ENCODE assay signal across 1 cellular context in the genomic region with DNA sequence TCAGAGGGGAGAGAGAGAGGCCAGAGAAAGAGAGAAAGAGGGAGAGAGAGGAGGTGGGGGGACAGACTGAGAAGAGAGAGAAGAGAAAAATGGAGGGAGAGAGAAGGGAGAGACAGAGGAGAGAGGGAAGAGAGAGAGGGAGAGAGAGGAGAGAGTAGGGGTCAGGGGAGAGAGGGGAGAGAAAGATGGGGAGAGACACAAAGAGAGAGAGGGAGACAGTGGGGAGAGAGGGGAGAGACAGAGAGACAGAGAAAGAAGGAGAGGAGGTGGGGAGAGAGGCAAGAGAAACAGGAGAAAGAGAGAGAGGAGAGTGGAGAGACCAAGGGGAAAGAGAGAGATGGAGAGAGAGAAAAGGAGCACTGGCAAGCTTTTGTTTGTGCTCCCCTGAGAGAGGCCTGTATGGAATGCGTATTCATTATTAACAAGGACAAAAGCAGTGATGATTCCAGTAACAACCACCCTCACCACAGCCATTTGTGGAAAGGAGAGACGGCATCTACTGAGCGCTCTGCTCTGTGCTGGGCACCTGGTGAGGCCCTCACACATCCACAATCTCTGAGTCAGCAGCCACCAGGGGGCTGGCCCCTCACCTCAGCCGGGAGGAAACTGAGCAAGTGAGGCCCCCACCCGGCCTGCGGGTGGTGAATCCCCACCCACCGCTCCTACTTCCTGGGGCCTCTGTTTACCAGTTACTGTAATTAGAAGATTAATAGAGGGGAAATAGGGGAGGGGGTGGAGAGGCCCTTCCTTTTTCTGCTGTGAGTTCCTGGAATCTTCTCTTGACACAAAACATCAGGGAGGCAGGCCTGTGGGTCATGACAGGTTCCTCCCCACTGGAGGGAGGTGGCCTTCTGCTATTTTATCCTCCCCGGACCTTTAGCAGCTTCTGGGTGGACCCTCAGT.
TF ChIP-seq lines count a peak whose summit lies in the region.

No MANE protein-coding gene starts in this region.

TF ChIP-seq in K562, 482 proteins besides CTCF, POLR2A, EP300 and RAD21 (continued from another document and continues in another):
- TF ChIP-seq, protein P1, sequence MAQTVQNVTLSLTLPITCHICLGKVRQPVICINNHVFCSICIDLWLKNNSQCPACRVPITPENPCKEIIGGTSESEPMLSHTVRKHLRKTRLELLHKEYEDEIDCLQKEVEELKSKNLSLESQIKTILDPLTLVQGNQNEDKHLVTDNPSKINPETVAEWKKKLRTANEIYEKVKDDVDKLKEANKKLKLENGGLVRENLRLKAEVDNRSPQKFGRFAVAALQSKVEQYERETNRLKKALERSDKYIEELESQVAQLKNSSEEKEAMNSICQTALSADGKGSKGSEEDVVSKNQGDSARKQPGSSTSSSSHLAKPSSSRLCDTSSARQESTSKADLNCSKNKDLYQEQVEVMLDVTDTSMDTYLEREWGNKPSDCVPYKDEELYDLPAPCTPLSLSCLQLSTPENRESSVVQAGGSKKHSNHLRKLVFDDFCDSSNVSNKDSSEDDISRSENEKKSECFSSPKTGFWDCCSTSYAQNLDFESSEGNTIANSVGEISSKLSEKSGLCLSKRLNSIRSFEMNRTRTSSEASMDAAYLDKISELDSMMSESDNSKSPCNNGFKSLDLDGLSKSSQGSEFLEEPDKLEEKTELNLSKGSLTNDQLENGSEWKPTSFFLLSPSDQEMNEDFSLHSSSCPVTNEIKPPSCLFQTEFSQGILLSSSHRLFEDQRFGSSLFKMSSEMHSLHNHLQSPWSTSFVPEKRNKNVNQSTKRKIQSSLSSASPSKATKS (CRISPR knock-in tag; IDR thresholded peaks at IDR 0.05) = no peak
- TF ChIP-seq, protein P2, sequence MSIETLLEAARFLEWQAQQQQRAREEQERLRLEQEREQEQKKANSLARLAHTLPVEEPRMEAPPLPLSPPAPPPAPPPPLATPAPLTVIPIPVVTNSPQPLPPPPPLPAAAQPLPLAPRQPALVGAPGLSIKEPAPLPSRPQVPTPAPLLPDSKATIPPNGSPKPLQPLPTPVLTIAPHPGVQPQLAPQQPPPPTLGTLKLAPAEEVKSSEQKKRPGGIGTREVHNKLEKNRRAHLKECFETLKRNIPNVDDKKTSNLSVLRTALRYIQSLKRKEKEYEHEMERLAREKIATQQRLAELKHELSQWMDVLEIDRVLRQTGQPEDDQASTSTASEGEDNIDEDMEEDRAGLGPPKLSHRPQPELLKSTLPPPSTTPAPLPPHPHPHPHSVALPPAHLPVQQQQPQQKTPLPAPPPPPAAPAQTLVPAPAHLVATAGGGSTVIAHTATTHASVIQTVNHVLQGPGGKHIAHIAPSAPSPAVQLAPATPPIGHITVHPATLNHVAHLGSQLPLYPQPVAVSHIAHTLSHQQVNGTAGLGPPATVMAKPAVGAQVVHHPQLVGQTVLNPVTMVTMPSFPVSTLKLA (conservative IDR thresholded peaks at IDR 0.05) = peak in 1 of 2 experiments; percentile 28; a peak in 1 of 4 replicates
- TF ChIP-seq POLR3A (IDR thresholded peaks at IDR 0.05; ENCODE audit: borderline replicate concordance, extremely low read depth, insufficient read depth, insufficient read length) (no peak), RBM17 (IDR thresholded peaks at IDR 0.05; ENCODE audit: borderline replicate concordance, low read depth, low read length) (no peak), TSC22D4 (tag; IDR thresholded peaks at IDR 0.05) (no peak), MYBL2 (IDR thresholded peaks at IDR 0.05; ENCODE audit: low read depth) (no peak), MYBL2 (CRISPR knock-in tag; IDR thresholded peaks at IDR 0.05; ENCODE audit: borderline replicate concordance) (no peak), SMARCA4 (IDR thresholded peaks at IDR 0.05) (no peak), CBFA2T3 (IDR thresholded peaks at IDR 0.05) (no peak), ZKSCAN8 (CRISPR knock-in tag; IDR thresholded peaks at IDR 0.05) (no peak), MAFK (IDR thresholded peaks at IDR 0.05; ENCODE audit: low read length) (no peak; the same call in 1 of the 2 replicates), ZZZ3 (IDR thresholded peaks at IDR 0.05) (no peak), CCAR2 (IDR thresholded peaks at IDR 0.05; ENCODE audit: low read depth, low read length) (no peak), SMC3 (conservative IDR thresholded peaks at IDR 0.05; ENCODE audit: insufficient read depth, low read depth, low read length) (no peak), MCM2 (IDR thresholded peaks at IDR 0.05; ENCODE audit: low read depth) (no peak), NR2C2 (CRISPR knock-in tag; IDR thresholded peaks at IDR 0.05) (no peak), NR2C2 (tag; IDR thresholded peaks at IDR 0.05) (0 out of 2 replicates have a peak, but pooled peaks have one; percentile 11), NRF1 (conservative IDR thresholded peaks at IDR 0.05 in 1 of 2, IDR thresholded peaks at IDR 0.05 in 1 of 2) (no peak), BCOR (IDR thresholded peaks at IDR 0.05) (no peak), NUFIP1 (IDR thresholded peaks at IDR 0.05; ENCODE audit: partially characterized antibody) (peak; percentile 27), KDM1A (IDR thresholded peaks at IDR 0.05) (0 out of 4 replicates have a peak, but pooled peaks of 1 of the 2 experiments have one; percentile 17), ZNF583 (CRISPR knock-in tag; IDR thresholded peaks at IDR 0.05) (no peak), RB1 (IDR thresholded peaks at IDR 0.05; ENCODE audit: low read depth) (no peak), TARDBP (IDR thresholded peaks at IDR 0.05) (no peak), RBM25 (IDR thresholded peaks at IDR 0.05; ENCODE audit: low read depth, low read length, severe bottlenecking) (no peak), SMAD2 (IDR thresholded peaks at IDR 0.05; ENCODE audit: low read depth, low read length) (no peak), BRF1 (IDR thresholded peaks at IDR 0.05; ENCODE audit: borderline replicate concordance, extremely low read depth, insufficient read length) (no peak), ZNF217 (CRISPR knock-in tag; IDR thresholded peaks at IDR 0.05) (no peak), SRF (CRISPR knock-in tag; IDR thresholded peaks at IDR 0.05) (no peak; a peak in 1 of 4 replicates), SREBF2 (CRISPR knock-in tag; IDR thresholded peaks at IDR 0.05) (no peak), CREB1 (IDR thresholded peaks at IDR 0.05) (no peak), CREB1 (CRISPR knock-in tag; IDR thresholded peaks at IDR 0.05) (no peak), NFRKB (IDR thresholded peaks at IDR 0.05; ENCODE audit: low read depth) (peak; percentile 83; the same call in 1 of the 2 replicates), ZBTB17 (CRISPR knock-in tag; IDR thresholded peaks at IDR 0.05) (no peak), KAT2B (IDR thresholded peaks at IDR 0.05; ENCODE audit: low read depth, low read length) (no peak), PHF21A (IDR thresholded peaks at IDR 0.05; ENCODE audit: borderline replicate concordance, low read depth) (peak; percentile 62; the same call in 1 of the 2 replicates), CHD4 (IDR thresholded peaks at IDR 0.05; ENCODE audit: insufficient read depth, insufficient replicate concordance, low read depth, low read length, poor library complexity, severe bottlenecking) (no peak), GATAD2B (IDR thresholded peaks at IDR 0.05; ENCODE audit: borderline replicate concordance) (no peak), EZH2 (IDR thresholded peaks at IDR 0.05; ENCODE audit: borderline replicate concordance, low read depth, low read length) (no peak), SNRNP70 (optimal IDR thresholded peaks at IDR 0.05; ENCODE audit: low read depth, low read length) (no peak)
- TF ChIP-seq, protein P3, sequence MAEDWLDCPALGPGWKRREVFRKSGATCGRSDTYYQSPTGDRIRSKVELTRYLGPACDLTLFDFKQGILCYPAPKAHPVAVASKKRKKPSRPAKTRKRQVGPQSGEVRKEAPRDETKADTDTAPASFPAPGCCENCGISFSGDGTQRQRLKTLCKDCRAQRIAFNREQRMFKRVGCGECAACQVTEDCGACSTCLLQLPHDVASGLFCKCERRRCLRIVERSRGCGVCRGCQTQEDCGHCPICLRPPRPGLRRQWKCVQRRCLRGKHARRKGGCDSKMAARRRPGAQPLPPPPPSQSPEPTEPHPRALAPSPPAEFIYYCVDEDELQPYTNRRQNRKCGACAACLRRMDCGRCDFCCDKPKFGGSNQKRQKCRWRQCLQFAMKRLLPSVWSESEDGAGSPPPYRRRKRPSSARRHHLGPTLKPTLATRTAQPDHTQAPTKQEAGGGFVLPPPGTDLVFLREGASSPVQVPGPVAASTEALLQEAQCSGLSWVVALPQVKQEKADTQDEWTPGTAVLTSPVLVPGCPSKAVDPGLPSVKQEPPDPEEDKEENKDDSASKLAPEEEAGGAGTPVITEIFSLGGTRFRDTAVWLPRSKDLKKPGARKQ (CRISPR knock-in tag; IDR thresholded peaks at IDR 0.05) = no peak
- TF ChIP-seq, protein P4, sequence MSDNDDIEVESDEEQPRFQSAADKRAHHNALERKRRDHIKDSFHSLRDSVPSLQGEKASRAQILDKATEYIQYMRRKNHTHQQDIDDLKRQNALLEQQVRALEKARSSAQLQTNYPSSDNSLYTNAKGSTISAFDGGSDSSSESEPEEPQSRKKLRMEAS (CRISPR knock-in tag; IDR thresholded peaks at IDR 0.05) = no peak
- TF ChIP-seq, protein P5, sequence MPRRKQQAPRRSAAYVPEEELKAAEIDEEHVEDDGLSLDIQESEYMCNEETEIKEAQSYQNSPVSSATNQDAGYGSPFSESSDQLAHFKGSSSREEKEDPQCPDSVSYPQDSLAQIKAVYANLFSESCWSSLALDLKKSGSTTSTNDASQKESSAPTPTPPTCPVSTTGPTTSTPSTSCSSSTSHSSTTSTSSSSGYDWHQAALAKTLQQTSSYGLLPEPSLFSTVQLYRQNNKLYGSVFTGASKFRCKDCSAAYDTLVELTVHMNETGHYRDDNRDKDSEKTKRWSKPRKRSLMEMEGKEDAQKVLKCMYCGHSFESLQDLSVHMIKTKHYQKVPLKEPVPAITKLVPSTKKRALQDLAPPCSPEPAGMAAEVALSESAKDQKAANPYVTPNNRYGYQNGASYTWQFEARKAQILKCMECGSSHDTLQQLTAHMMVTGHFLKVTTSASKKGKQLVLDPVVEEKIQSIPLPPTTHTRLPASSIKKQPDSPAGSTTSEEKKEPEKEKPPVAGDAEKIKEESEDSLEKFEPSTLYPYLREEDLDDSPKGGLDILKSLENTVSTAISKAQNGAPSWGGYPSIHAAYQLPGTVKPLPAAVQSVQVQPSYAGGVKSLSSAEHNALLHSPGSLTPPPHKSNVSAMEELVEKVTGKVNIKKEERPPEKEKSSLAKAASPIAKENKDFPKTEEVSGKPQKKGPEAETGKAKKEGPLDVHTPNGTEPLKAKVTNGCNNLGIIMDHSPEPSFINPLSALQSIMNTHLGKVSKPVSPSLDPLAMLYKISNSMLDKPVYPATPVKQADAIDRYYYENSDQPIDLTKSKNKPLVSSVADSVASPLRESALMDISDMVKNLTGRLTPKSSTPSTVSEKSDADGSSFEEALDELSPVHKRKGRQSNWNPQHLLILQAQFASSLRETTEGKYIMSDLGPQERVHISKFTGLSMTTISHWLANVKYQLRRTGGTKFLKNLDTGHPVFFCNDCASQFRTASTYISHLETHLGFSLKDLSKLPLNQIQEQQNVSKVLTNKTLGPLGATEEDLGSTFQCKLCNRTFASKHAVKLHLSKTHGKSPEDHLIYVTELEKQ (CRISPR knock-in tag; IDR thresholded peaks at IDR 0.05) = no peak
- TF ChIP-seq, protein P6, sequence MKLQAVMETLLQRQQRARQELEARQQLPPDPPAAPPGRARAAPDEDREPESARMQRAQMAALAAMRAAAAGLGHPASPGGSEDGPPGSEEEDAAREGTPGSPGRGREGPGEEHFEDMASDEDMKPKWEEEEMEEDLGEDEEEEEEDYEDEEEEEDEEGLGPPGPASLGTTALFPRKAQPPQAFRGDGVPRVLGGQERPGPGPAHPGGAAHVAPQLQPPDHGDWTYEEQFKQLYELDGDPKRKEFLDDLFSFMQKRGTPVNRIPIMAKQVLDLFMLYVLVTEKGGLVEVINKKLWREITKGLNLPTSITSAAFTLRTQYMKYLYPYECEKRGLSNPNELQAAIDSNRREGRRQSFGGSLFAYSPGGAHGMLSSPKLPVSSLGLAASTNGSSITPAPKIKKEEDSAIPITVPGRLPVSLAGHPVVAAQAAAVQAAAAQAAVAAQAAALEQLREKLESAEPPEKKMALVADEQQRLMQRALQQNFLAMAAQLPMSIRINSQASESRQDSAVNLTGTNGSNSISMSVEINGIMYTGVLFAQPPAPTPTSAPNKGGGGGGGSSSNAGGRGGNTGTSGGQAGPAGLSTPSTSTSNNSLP (IDR thresholded peaks at IDR 0.05; ENCODE audit: borderline replicate concordance, low read depth, low read length) = no peak
- TF ChIP-seq, protein P7, sequence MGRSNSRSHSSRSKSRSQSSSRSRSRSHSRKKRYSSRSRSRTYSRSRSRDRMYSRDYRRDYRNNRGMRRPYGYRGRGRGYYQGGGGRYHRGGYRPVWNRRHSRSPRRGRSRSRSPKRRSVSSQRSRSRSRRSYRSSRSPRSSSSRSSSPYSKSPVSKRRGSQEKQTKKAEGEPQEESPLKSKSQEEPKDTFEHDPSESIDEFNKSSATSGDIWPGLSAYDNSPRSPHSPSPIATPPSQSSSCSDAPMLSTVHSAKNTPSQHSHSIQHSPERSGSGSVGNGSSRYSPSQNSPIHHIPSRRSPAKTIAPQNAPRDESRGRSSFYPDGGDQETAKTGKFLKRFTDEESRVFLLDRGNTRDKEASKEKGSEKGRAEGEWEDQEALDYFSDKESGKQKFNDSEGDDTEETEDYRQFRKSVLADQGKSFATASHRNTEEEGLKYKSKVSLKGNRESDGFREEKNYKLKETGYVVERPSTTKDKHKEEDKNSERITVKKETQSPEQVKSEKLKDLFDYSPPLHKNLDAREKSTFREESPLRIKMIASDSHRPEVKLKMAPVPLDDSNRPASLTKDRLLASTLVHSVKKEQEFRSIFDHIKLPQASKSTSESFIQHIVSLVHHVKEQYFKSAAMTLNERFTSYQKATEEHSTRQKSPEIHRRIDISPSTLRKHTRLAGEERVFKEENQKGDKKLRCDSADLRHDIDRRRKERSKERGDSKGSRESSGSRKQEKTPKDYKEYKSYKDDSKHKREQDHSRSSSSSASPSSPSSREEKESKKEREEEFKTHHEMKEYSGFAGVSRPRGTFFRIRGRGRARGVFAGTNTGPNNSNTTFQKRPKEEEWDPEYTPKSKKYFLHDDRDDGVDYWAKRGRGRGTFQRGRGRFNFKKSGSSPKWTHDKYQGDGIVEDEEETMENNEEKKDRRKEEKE (IDR thresholded peaks at IDR 0.05; ENCODE audit: borderline replicate concordance in 1 of 2, control insufficient read depth in 1 of 2, low read depth in 2 of 2, low read length in 1 of 2) = no peak; a peak in 1 of 4 replicates
- TF ChIP-seq, protein P8, sequence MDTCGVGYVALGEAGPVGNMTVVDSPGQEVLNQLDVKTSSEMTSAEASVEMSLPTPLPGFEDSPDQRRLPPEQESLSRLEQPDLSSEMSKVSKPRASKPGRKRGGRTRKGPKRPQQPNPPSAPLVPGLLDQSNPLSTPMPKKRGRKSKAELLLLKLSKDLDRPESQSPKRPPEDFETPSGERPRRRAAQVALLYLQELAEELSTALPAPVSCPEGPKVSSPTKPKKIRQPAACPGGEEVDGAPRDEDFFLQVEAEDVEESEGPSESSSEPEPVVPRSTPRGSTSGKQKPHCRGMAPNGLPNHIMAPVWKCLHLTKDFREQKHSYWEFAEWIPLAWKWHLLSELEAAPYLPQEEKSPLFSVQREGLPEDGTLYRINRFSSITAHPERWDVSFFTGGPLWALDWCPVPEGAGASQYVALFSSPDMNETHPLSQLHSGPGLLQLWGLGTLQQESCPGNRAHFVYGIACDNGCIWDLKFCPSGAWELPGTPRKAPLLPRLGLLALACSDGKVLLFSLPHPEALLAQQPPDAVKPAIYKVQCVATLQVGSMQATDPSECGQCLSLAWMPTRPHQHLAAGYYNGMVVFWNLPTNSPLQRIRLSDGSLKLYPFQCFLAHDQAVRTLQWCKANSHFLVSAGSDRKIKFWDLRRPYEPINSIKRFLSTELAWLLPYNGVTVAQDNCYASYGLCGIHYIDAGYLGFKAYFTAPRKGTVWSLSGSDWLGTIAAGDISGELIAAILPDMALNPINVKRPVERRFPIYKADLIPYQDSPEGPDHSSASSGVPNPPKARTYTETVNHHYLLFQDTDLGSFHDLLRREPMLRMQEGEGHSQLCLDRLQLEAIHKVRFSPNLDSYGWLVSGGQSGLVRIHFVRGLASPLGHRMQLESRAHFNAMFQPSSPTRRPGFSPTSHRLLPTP (IDR thresholded peaks at IDR 0.05; ENCODE audit: borderline replicate concordance, extremely low read depth, insufficient read length) = no peak
